ENCODE assay signal across 25 cellular contexts in the genomic region with DNA sequence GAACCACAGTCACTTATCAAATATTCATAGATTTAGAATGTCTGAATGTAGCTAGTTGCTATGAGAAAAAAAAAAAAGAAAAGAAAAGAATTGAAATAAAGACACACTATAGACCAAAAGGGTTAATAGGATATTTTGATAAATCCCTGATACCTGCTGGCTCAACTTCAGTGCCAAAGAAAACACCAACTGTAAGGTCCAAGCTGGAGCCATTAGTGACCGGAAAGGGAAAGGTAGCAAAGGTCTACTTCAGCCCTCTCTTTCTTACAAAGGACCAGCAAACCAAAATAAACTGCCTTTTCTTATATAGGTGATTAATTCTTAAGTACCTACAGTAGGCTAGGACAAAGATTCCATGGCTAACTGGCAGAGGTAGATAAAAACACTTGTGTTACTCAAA. TPM values are rescaled to one million over a fixed set of nuclear protein-coding genes. Genes with fewer than 3 reads are reported as not detected.
DNase-seq lines count a peak whose midpoint lies in the region; ATAC-seq and TF ChIP-seq lines count a peak whose summit lies in the region.
"Had no signal": no experiment of that assay in that cellular context is flagged by ENCODE, and none has a peak within 500 bp of the region (broad histone marks: within the 10 kb centered on the region; RNA-seq: fewer than 3 reads in every experiment).

No MANE protein-coding gene starts in this region.

- CTCF ChIA-PET in WTC11 (lab: Charles Lee), result interaction anchor here (0.9 to 1.5 kb wide), 2 partner anchors 10 to 79 kb away, joined by 4 to 5 read pairs; a partner anchor contains a TSS

- no peaks in the 10 kb centered on the region for H3K27me3 ChIP-seq in thyroid gland
- H3K27me3 ChIP-seq: BLaER1 treated with 17β-estradiol and CSF1 and Interleukin-3, amounts not matched to agents 10 nM and 100 nM had no signal

- intact Hi-C loops in thyroid gland (cut with DNase I), result loop anchor here (10.0 kb wide), 1 partner anchor 76 kb away; no protein-coding TSS in a partner anchor

- peaks cover 36 to 57% of the 10 kb centered on the region in 2 donors for H3K4me1 ChIP-seq in thyroid gland
- H3K4me1 ChIP-seq: A549 had no signal

- H3K4me3 Mint-ChIP-seq in WTC11 (no peak overlapping the region), nephron (no peak overlapping the region), T-helper 17 cell (no peak overlapping the region)
- H3K4me3 Mint-ChIP-seq: CD4-positive, alpha-beta T cell; GM23338; HFFc6 had no signal

- no peak for TF ChIP-seq POLR2A in thyroid gland (IDR thresholded peaks at IDR 0.05)

- H3K4me1 Mint-ChIP-seq in WTC11, result no peaks in the 10 kb centered on the region
- peaks cover 21% of the 10 kb centered on the region for H3K4me1 Mint-ChIP-seq in nephron
- H3K4me1 Mint-ChIP-seq in T-helper 17 cell, result peaks cover 8% of the 10 kb centered on the region
- H3K4me1 Mint-ChIP-seq: GM23338 had no signal

- no peak for DNase-seq in WTC11 (ENCODE audit: low spot score)
- peak; percentile 8 for DNase-seq in dermis blood vessel endothelial cell
- peak in 1 of 2 donors; percentile 13 for DNase-seq in thyroid gland
- DNase-seq in T-helper 17 cell, result no peak
- no peak for DNase-seq in hypothalamus (lab: John Stamatoyannopoulos, UW)
- DNase-seq in NCI-H2196 (lab: John Stamatoyannopoulos, UW; ENCODE audit: unreplicated experiment), result no peak
- DNase-seq: AML-193; CD4-positive, alpha-beta T cell; HFFc6; Kasumi-1; MV-4-11; NCI-H1105; NCI-H1436 treated with DMSO at 0.1 percent for 48 hours; NCI-H187 treated with DMSO at 0.1 percent for 48 hours; NCI-H2171 treated with DMSO at 0.1 percent for 48 hours; NCI-H524; NCI-H748 treated with DMSO at 0.1 percent for 48 hours; NK-92 treated with Interleukin-12 subunit alpha and Interleukin-12 subunit beta, amount 100 ng/mL, for 24 hours; PC-3 had no signal

- no peaks in the 10 kb centered on the region for H3K27me3 Mint-ChIP-seq in WTC11 (ENCODE audit: low read depth)
- no peaks in the 10 kb centered on the region for H3K27me3 Mint-ChIP-seq in nephron (ENCODE audit: low read depth)
- H3K27me3 Mint-ChIP-seq in T-helper 17 cell, result no peaks in the 10 kb centered on the region
- H3K27me3 Mint-ChIP-seq: CD4-positive, alpha-beta T cell had no signal

- ATAC-seq in WTC11 (no peak), T-helper 17 cell (no peak)
- ATAC-seq: A549, GM23338, K562, PC-3 had no signal

- TF ChIP-seq CTCF in WTC11 (IDR thresholded peaks at IDR 0.05) (no peak), nephron (IDR thresholded peaks at IDR 0.05; ENCODE audit: unreplicated experiment in 3 of 3) (no peak), thyroid gland (IDR thresholded peaks at IDR 0.05) (no peak)

- H3K36me3 ChIP-seq in thyroid gland, result no peaks in the 10 kb centered on the region

- peak overlapping the region; percentile 2 to 67 (median 57) for H3K27ac ChIP-seq in thyroid gland
- H3K27ac ChIP-seq: A549; BLaER1 treated with 17β-estradiol and CSF1 and Interleukin-3, amounts not matched to agents 10 nM and 100 nM had no signal

- peak overlapping the region; percentile 30; the same call in 1 of the 2 replicates for H3K27ac Mint-ChIP-seq in WTC11
- peak overlapping the region in 2 of 3 experiments; percentile 18 to 26 for H3K27ac Mint-ChIP-seq in nephron
- H3K27ac Mint-ChIP-seq in T-helper 17 cell, result no peak overlapping the region
- H3K27ac Mint-ChIP-seq: CD4-positive, alpha-beta T cell; GM23338; HFFc6 had no signal

- H3K36me3 Mint-ChIP-seq in WTC11 (peaks cover 71% of the 10 kb centered on the region), nephron (ENCODE audit: low read depth) (peaks cover 72% of the 10 kb centered on the region), T-helper 17 cell (ENCODE audit: low read depth) (peaks cover 8% of the 10 kb centered on the region)

- POLR2A ChIA-PET in WTC11 (lab: Charles Lee), result no interaction called here

- no peak overlapping the region for H3K4me3 ChIP-seq in thyroid gland (replicated peaks in 1 of 3)
- H3K4me3 ChIP-seq: A549; BLaER1 treated with 17β-estradiol and CSF1 and Interleukin-3, amounts not matched to agents 10 nM and 100 nM; GM23338; HAP-1; K562 had no signal

- H3K9me3 Mint-ChIP-seq in WTC11 (no peaks in the 10 kb centered on the region), nephron (no peaks in the 10 kb centered on the region)
- H3K9me3 Mint-ChIP-seq: CD4-positive, alpha-beta T cell; GM23338; HFFc6 had no signal

- 30 to 32% methylated on average over 1 of the region's 1 CpG for WGBS in thyroid gland, 2 donors

- H3K9me3 ChIP-seq in thyroid gland (no peaks in the 10 kb centered on the region), T-helper 17 cell (ENCODE audit: control insufficient read depth, low read length, poor library complexity, severe bottlenecking) (no peaks in the 10 kb centered on the region)
- H3K9me3 ChIP-seq: A549; BLaER1 treated with 17β-estradiol and CSF1 and Interleukin-3, amounts not matched to agents 10 nM and 100 nM; HAP-1 had no signal

TF ChIP-seq in WTC11, 78 proteins besides CTCF, POLR2A, EP300 and RAD21 (continues in another document):
- TF ChIP-seq, protein P1, sequence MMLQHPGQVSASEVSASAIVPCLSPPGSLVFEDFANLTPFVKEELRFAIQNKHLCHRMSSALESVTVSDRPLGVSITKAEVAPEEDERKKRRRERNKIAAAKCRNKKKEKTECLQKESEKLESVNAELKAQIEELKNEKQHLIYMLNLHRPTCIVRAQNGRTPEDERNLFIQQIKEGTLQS (CRISPR knock-in tag; conservative IDR thresholded peaks at IDR 0.05), result no peak
- TF ChIP-seq GABPB1 (CRISPR knock-in tag; IDR thresholded peaks at IDR 0.05), result no peak
- TF ChIP-seq, protein P2, sequence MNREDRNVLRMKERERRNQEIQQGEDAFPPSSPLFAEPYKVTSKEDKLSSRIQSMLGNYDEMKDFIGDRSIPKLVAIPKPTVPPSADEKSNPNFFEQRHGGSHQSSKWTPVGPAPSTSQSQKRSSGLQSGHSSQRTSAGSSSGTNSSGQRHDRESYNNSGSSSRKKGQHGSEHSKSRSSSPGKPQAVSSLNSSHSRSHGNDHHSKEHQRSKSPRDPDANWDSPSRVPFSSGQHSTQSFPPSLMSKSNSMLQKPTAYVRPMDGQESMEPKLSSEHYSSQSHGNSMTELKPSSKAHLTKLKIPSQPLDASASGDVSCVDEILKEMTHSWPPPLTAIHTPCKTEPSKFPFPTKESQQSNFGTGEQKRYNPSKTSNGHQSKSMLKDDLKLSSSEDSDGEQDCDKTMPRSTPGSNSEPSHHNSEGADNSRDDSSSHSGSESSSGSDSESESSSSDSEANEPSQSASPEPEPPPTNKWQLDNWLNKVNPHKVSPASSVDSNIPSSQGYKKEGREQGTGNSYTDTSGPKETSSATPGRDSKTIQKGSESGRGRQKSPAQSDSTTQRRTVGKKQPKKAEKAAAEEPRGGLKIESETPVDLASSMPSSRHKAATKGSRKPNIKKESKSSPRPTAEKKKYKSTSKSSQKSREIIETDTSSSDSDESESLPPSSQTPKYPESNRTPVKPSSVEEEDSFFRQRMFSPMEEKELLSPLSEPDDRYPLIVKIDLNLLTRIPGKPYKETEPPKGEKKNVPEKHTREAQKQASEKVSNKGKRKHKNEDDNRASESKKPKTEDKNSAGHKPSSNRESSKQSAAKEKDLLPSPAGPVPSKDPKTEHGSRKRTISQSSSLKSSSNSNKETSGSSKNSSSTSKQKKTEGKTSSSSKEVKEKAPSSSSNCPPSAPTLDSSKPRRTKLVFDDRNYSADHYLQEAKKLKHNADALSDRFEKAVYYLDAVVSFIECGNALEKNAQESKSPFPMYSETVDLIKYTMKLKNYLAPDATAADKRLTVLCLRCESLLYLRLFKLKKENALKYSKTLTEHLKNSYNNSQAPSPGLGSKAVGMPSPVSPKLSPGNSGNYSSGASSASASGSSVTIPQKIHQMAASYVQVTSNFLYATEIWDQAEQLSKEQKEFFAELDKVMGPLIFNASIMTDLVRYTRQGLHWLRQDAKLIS (CRISPR knock-in tag; IDR thresholded peaks at IDR 0.05; ENCODE audit: borderline replicate concordance), result no peak
- TF ChIP-seq ZNF219 (CRISPR knock-in tag; IDR thresholded peaks at IDR 0.05; ENCODE audit: borderline replicate concordance), result no peak
- TF ChIP-seq FOXK1 (CRISPR knock-in tag; IDR thresholded peaks at IDR 0.05), result no peak
- TF ChIP-seq, protein P3, sequence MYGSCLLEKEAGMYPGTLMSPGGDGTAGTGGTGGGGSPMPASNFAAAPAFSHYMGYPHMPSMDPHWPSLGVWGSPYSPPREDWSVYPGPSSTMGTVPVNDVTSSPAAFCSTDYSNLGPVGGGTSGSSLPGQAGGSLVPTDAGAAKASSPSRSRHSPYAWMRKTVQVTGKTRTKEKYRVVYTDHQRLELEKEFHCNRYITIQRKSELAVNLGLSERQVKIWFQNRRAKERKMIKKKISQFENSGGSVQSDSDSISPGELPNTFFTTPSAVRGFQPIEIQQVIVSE (CRISPR knock-in tag; IDR thresholded peaks at IDR 0.05; ENCODE audit: borderline replicate concordance), result no peak
- TF ChIP-seq NR2C2 (CRISPR knock-in tag; IDR thresholded peaks at IDR 0.05), result no peak
- TF ChIP-seq ESRRA (CRISPR knock-in tag; IDR thresholded peaks at IDR 0.05; ENCODE audit: borderline replicate concordance), result no peak
- no peak for TF ChIP-seq MYBL2 (CRISPR knock-in tag; IDR thresholded peaks at IDR 0.05)
- TF ChIP-seq, protein P4, sequence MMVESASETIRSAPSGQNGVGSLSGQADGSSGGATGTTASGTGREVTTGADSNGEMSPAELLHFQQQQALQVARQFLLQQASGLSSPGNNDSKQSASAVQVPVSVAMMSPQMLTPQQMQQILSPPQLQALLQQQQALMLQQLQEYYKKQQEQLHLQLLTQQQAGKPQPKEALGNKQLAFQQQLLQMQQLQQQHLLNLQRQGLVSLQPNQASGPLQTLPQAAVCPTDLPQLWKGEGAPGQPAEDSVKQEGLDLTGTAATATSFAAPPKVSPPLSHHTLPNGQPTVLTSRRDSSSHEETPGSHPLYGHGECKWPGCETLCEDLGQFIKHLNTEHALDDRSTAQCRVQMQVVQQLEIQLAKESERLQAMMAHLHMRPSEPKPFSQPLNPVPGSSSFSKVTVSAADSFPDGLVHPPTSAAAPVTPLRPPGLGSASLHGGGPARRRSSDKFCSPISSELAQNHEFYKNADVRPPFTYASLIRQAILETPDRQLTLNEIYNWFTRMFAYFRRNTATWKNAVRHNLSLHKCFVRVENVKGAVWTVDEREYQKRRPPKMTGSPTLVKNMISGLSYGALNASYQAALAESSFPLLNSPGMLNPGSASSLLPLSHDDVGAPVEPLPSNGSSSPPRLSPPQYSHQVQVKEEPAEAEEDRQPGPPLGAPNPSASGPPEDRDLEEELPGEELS (CRISPR knock-in tag; IDR thresholded peaks at IDR 0.05), result no peak
- TF ChIP-seq, protein P5, sequence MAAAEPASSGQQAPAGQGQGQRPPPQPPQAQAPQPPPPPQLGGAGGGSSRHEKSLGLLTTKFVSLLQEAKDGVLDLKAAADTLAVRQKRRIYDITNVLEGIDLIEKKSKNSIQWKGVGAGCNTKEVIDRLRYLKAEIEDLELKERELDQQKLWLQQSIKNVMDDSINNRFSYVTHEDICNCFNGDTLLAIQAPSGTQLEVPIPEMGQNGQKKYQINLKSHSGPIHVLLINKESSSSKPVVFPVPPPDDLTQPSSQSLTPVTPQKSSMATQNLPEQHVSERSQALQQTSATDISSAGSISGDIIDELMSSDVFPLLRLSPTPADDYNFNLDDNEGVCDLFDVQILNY (CRISPR knock-in tag; IDR thresholded peaks at IDR 0.05), result no peak

RNA-seq across cellular contexts. Expression of a gene that starts 9.7 kb away (rescaled TPM):
- total RNA-seq in WTC11 (2021) (48.1 to 52.6 TPM (median 50.8 TPM) in 3 replicates), dermis blood vessel endothelial cell (14.7 and 20.1 TPM in 2 replicates), thyroid gland (10 to 100 TPM; 47.7 to 54.2 (median 49.9) TPM), T-helper 17 cell (10 to 100 TPM; 10.4 to 13.9 TPM)
